Comparison of ENCODE assay signal across 11 cellular contexts in the genomic region with DNA sequence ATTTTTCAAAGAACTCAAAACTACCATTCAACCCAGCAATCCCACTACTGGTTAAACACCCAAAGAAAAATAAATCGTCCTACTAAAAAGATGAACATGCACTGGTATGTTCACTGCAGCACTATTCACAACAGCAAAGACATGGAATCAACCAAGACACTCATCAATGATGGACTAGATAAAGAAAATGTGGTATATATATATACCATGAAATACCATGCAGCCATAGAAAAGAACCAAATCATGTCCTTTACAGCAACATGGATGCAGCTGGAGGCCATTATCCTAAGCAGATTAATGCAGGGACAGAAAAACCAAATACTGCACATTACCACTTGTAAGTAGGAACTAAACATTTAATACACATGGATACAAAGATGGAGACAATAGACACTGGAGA.
"Had no signal": no experiment of that assay in that cellular context is flagged by ENCODE, and none has a peak within 500 bp of the region (broad histone marks: within the 10 kb centered on the region; RNA-seq: fewer than 3 reads in every experiment).

No MANE protein-coding gene starts in this region.

- H3K27ac Mint-ChIP-seq: GM23338, HFFc6 had no signal

- H3K27ac ChIP-seq: GM23248 had no signal

- H3K36me3 ChIP-seq: HAP-1 had no signal

- DNase-seq: GM23248, GOT3, H7, H9, HCEC 1CT, HFFc6 had no signal

- FAIRE-seq: H1, H54 had no signal

- H3K9me3 Mint-ChIP-seq: GM23338, H9, HFFc6 had no signal

- H3K9me3 ChIP-seq: HAP-1 had no signal

- H3K4me3 Mint-ChIP-seq: GM23338, H9, HFFc6 had no signal

- H3K4me3 ChIP-seq: GM23248, GM23338, HAP-1 had no signal

- ATAC-seq: GM23338, HCT116 had no signal
